ENCODE assay signal across 16 cellular contexts in genomic region chr5:35172526-35172925, GRCh38. TPM values are rescaled to one million over a fixed set of nuclear protein-coding genes. Genes with fewer than 3 reads are reported as not detected.
DNase-seq lines count a peak whose midpoint lies in the region; ATAC-seq and TF ChIP-seq lines count a peak whose summit lies in the region.
"Had no signal": no experiment of that assay in that cellular context is flagged by ENCODE, and none has a peak within 500 bp of the region (broad histone marks: within the 10 kb centered on the region; RNA-seq: fewer than 3 reads in every experiment).

No MANE protein-coding gene starts in this region.

- H3K27ac ChIP-seq in BLaER1 (peak overlapping the region; percentile 77), osteoblast (ENCODE audit: low read depth, low read length) (no peak overlapping the region)
- H3K27ac ChIP-seq: 22Rv1 had no signal

- TF ChIP-seq CTCF in Loucy (conservative IDR thresholded peaks at IDR 0.05; ENCODE audit: low read length) (no peak), osteoblast (IDR thresholded peaks at IDR 0.05; ENCODE audit: extremely low read depth, low read depth, low read length) (no peak)

- H3K4me3 ChIP-seq in BLaER1 (peak overlapping the region; percentile 52), Loucy (ENCODE audit: low read length, poor library complexity, severe bottlenecking) (peak overlapping the region; percentile 29), osteoblast (ENCODE audit: insufficient read depth, low read length) (no peak overlapping the region)
- H3K4me3 ChIP-seq: GM23338, K562 had no signal

- H3K27me3 ChIP-seq in BLaER1 (no peaks in the 10 kb centered on the region), Loucy (ENCODE audit: insufficient read depth, low read length, poor library complexity, severe bottlenecking) (no peaks in the 10 kb centered on the region), osteoblast (ENCODE audit: insufficient read depth, low read length) (no peaks in the 10 kb centered on the region)

- ATAC-seq in left colon (peak; percentile 99), HG02885 (IDR thresholded peaks at IDR 0.05; ENCODE audit: poor library complexity, unreplicated experiment) (no peak), GM19324 (IDR thresholded peaks at IDR 0.05; ENCODE audit: low FRiP score, unreplicated experiment) (no peak), GM21576 (IDR thresholded peaks at IDR 0.05; ENCODE audit: unreplicated experiment) (no peak)
- peak; percentile 12 for ATAC-seq in stimulated activated memory B cell treated with anti-CD40 and anti-IgM and Interleukin-4, amounts not matched to agents 10 μg/mL and 1 μg/mL and 100 μg/mL, for 72 hours
- ATAC-seq: GM23338, K562 had no signal

- H3K4me1 ChIP-seq in BLaER1 (peaks cover 46% of the 10 kb centered on the region), Loucy (ENCODE audit: insufficient read depth, low read length, poor library complexity, severe bottlenecking) (peaks cover 25% of the 10 kb centered on the region), osteoblast (ENCODE audit: insufficient read depth, low read length) (no peaks in the 10 kb centered on the region)

- intact Hi-C loops in left colon (cut with DNase I, micrococcal nuclease): no loop called here

- H3K9me3 ChIP-seq in BLaER1 (peaks cover 34% of the 10 kb centered on the region), Loucy (ENCODE audit: insufficient read depth, low read depth, low read length) (no peaks in the 10 kb centered on the region; the same call in 1 of the 2 replicates), osteoblast (ENCODE audit: low read depth, low read length) (no peaks in the 10 kb centered on the region)

- DNase-seq in left colon (peak; percentile 43 to 74), osteoblast (ENCODE audit: insufficient read length, low spot score, missing footprints) (no peak)
- DNase-seq: CD4-positive, CD25-positive, alpha-beta regulatory T cell; DMS53; GF-D8; H7 had no signal

- no peaks in the 10 kb centered on the region for H3K4me1 Mint-ChIP-seq in stimulated activated memory B cell treated with anti-CD40 and anti-IgM and Interleukin-4, amounts not matched to agents 10 μg/mL and 1 μg/mL and 100 μg/mL, for 72 hours
- H3K4me1 Mint-ChIP-seq: CD4-positive, CD25-positive, alpha-beta regulatory T cell had no signal

- no peaks in the 10 kb centered on the region for H3K9me2 ChIP-seq in Loucy (replicated peaks; ENCODE audit: low read depth, low read length)

- H3K36me3 Mint-ChIP-seq in stimulated activated memory B cell treated with anti-CD40 and anti-IgM and Interleukin-4, amounts not matched to agents 10 μg/mL and 1 μg/mL and 100 μg/mL, for 72 hours: peaks cover 3% of the 10 kb centered on the region
- H3K36me3 Mint-ChIP-seq: CD4-positive, CD25-positive, alpha-beta regulatory T cell had no signal

- H3K36me3 ChIP-seq in BLaER1 (no peaks in the 10 kb centered on the region), Loucy (ENCODE audit: insufficient read depth, low read length) (no peaks in the 10 kb centered on the region; the same call in 1 of the 2 replicates), osteoblast (ENCODE audit: insufficient read depth, low read length) (no peaks in the 10 kb centered on the region)

- no peaks in the 10 kb centered on the region for H3K79me2 ChIP-seq in Loucy (ENCODE audit: insufficient read depth, low read length)
- no peaks in the 10 kb centered on the region for H3K79me2 ChIP-seq in osteoblast (ENCODE audit: insufficient read depth, low read length)

- H3K27me3 Mint-ChIP-seq in stimulated activated memory B cell treated with anti-CD40 and anti-IgM and Interleukin-4, amounts not matched to agents 10 μg/mL and 1 μg/mL and 100 μg/mL, for 72 hours: peaks cover 4% of the 10 kb centered on the region
- H3K27me3 Mint-ChIP-seq: CD4-positive, CD25-positive, alpha-beta regulatory T cell had no signal

- H3K9me3 Mint-ChIP-seq in stimulated activated memory B cell treated with anti-CD40 and anti-IgM and Interleukin-4, amounts not matched to agents 10 μg/mL and 1 μg/mL and 100 μg/mL, for 72 hours: peaks cover 2% of the 10 kb centered on the region

- H2AFZ ChIP-seq in Loucy (ENCODE audit: low read length): peak overlapping the region; percentile 41
- no peak overlapping the region for H2AFZ ChIP-seq in osteoblast (ENCODE audit: low read length)
- H2AFZ ChIP-seq: GM23338 had no signal

- H3K27ac Mint-ChIP-seq in stimulated activated memory B cell treated with anti-CD40 and anti-IgM and Interleukin-4, amounts not matched to agents 10 μg/mL and 1 μg/mL and 100 μg/mL, for 72 hours: no peak overlapping the region
- H3K27ac Mint-ChIP-seq: CD4-positive, CD25-positive, alpha-beta regulatory T cell; GM23338 had no signal

- no peak overlapping the region for H3K4me3 Mint-ChIP-seq in stimulated activated memory B cell treated with anti-CD40 and anti-IgM and Interleukin-4, amounts not matched to agents 10 μg/mL and 1 μg/mL and 100 μg/mL, for 72 hours
- H3K4me3 Mint-ChIP-seq: CD4-positive, CD25-positive, alpha-beta regulatory T cell; GM23338 had no signal

- H4K20me1 ChIP-seq in BLaER1 (no peaks in the 10 kb centered on the region), Loucy (ENCODE audit: insufficient read depth, low read length, poor library complexity, severe bottlenecking) (no peaks in the 10 kb centered on the region), osteoblast (ENCODE audit: insufficient read depth, low read length) (no peaks in the 10 kb centered on the region)

- H3K4me2 ChIP-seq in BLaER1 (peak overlapping the region; percentile 81), Loucy (ENCODE audit: low read depth, low read length, poor library complexity, severe bottlenecking) (peak overlapping the region; percentile 53), osteoblast (ENCODE audit: insufficient read depth, low read length) (no peak overlapping the region)
- H3K4me2 ChIP-seq: GM23338 had no signal

- no peaks in the 10 kb centered on the region for H3F3A ChIP-seq in Loucy (ENCODE audit: low read depth)

- H3K9ac ChIP-seq in BLaER1 (peak overlapping the region; percentile 71), Loucy (ENCODE audit: low read depth, low read length, poor library complexity, severe bottlenecking) (peak overlapping the region; percentile 53)

RNA-seq across cellular contexts. Expression of gene PRLR, which starts 57.8 kb away (rescaled TPM):
- 10 to 100 TPM; 28.6 to 41.9 TPM for total RNA-seq in left colon
- total RNA-seq in osteoblast: under 0.01 TPM in 1 of 2 replicates, not detected in the other
- total RNA-seq: A673; CD4-positive, CD25-positive, alpha-beta regulatory T cell had no signal

Comparison
In these comparisons a context has a peak if more than half of its experiments do, and no peak if none do; other contexts are left out.
1. ATAC-seq: peak in left colon (single experiment) and stimulated activated memory B cell treated with anti-CD40 and anti-IgM and Interleukin-4, amounts not matched to agents 10 μg/mL and 1 μg/mL and 100 μg/mL, for 72 hours (single experiment); none in HG02885 (single experiment), GM19324 (single experiment) and GM21576 (single experiment).
2. RNA of gene PRLR, which starts 57.8 kb away (total RNA-seq): 28.6 to 41.9 TPM in left colon; under 0.01 TPM in osteoblast; every median in the first group is over 10 times any median in the second.